1 cellular context compared by ENCODE assay signal in the genomic region with DNA sequence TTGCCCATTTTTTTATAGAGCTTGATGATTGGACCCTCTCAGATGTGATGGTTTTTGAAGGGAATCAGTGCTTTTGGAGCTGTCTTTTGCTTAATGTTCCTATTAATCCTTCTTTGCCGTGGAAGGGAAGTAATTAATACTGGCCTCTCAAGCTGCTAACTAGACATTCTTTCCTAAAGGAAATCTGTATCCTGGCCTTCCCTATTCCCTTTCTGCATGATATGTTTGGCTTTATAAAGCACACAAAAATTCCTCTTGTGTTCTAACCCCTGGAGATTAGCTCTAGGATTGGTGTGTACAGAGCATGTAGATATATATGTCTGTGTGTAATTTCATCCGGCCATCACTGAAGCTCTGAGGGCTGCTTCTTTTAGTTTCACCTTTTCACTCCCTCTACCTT.
TF ChIP-seq lines count a peak whose summit lies in the region.

No MANE protein-coding gene starts in this region.

TF ChIP-seq in GM23338, 12 proteins besides CTCF, POLR2A, EP300 and RAD21:
- TF ChIP-seq, protein P1, sequence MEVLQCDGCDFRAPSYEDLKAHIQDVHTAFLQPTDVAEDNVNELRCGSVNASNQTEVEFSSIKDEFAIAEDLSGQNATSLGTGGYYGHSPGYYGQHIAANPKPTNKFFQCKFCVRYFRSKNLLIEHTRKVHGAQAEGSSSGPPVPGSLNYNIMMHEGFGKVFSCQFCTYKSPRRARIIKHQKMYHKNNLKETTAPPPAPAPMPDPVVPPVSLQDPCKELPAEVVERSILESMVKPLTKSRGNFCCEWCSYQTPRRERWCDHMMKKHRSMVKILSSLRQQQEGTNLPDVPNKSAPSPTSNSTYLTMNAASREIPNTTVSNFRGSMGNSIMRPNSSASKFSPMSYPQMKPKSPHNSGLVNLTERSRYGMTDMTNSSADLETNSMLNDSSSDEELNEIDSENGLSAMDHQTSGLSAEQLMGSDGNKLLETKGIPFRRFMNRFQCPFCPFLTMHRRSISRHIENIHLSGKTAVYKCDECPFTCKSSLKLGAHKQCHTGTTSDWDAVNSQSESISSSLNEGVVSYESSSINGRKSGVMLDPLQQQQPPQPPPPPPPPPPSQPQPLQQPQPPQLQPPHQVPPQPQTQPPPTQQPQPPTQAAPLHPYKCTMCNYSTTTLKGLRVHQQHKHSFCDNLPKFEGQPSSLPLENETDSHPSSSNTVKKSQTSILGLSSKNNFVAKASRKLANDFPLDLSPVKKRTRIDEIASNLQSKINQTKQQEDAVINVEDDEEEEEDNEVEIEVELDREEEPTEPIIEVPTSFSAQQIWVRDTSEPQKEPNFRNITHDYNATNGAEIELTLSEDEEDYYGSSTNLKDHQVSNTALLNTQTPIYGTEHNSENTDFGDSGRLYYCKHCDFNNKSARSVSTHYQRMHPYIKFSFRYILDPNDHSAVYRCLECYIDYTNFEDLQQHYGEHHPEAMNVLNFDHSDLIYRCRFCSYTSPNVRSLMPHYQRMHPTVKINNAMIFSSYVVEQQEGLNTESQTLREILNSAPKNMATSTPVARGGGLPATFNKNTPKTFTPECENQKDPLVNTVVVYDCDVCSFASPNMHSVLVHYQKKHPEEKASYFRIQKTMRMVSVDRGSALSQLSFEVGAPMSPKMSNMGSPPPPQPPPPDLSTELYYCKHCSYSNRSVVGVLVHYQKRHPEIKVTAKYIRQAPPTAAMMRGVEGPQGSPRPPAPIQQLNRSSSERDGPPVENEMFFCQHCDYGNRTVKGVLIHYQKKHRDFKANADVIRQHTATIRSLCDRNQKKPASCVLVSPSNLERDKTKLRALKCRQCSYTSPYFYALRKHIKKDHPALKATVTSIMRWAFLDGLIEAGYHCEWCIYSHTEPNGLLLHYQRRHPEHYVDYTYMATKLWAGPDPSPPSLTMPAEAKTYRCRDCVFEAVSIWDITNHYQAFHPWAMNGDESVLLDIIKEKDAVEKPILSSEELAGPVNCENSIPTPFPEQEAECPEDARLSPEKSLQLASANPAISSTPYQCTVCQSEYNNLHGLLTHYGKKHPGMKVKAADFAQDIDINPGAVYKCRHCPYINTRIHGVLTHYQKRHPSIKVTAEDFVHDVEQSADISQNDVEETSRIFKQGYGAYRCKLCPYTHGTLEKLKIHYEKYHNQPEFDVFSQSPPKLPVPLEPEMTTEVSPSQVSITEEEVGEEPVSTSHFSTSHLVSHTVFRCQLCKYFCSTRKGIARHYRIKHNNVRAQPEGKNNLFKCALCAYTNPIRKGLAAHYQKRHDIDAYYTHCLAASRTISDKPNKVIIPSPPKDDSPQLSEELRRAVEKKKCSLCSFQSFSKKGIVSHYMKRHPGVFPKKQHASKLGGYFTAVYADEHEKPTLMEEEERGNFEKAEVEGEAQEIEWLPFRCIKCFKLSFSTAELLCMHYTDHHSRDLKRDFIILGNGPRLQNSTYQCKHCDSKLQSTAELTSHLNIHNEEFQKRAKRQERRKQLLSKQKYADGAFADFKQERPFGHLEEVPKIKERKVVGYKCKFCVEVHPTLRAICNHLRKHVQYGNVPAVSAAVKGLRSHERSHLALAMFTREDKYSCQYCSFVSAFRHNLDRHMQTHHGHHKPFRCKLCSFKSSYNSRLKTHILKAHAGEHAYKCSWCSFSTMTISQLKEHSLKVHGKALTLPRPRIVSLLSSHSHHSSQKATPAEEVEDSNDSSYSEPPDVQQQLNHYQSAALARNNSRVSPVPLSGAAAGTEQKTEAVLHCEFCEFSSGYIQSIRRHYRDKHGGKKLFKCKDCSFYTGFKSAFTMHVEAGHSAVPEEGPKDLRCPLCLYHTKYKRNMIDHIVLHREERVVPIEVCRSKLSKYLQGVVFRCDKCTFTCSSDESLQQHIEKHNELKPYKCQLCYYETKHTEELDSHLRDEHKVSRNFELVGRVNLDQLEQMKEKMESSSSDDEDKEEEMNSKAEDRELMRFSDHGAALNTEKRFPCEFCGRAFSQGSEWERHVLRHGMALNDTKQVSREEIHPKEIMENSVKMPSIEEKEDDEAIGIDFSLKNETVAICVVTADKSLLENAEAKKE (CRISPR knock-in tag; IDR thresholded peaks at IDR 0.05), result no peak
- TF ChIP-seq STAT1 (IDR thresholded peaks at IDR 0.05; ENCODE audit: unreplicated experiment) (no peak), EZH2phosphoT487 (IDR thresholded peaks at IDR 0.05; ENCODE audit: unreplicated experiment) (no peak), NANOG (IDR thresholded peaks at IDR 0.05; ENCODE audit: borderline replicate concordance) (no peak)
- TF ChIP-seq, protein P2, sequence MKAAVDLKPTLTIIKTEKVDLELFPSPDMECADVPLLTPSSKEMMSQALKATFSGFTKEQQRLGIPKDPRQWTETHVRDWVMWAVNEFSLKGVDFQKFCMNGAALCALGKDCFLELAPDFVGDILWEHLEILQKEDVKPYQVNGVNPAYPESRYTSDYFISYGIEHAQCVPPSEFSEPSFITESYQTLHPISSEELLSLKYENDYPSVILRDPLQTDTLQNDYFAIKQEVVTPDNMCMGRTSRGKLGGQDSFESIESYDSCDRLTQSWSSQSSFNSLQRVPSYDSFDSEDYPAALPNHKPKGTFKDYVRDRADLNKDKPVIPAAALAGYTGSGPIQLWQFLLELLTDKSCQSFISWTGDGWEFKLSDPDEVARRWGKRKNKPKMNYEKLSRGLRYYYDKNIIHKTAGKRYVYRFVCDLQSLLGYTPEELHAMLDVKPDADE (IDR thresholded peaks at IDR 0.05), result no peak
- TF ChIP-seq, protein P3, sequence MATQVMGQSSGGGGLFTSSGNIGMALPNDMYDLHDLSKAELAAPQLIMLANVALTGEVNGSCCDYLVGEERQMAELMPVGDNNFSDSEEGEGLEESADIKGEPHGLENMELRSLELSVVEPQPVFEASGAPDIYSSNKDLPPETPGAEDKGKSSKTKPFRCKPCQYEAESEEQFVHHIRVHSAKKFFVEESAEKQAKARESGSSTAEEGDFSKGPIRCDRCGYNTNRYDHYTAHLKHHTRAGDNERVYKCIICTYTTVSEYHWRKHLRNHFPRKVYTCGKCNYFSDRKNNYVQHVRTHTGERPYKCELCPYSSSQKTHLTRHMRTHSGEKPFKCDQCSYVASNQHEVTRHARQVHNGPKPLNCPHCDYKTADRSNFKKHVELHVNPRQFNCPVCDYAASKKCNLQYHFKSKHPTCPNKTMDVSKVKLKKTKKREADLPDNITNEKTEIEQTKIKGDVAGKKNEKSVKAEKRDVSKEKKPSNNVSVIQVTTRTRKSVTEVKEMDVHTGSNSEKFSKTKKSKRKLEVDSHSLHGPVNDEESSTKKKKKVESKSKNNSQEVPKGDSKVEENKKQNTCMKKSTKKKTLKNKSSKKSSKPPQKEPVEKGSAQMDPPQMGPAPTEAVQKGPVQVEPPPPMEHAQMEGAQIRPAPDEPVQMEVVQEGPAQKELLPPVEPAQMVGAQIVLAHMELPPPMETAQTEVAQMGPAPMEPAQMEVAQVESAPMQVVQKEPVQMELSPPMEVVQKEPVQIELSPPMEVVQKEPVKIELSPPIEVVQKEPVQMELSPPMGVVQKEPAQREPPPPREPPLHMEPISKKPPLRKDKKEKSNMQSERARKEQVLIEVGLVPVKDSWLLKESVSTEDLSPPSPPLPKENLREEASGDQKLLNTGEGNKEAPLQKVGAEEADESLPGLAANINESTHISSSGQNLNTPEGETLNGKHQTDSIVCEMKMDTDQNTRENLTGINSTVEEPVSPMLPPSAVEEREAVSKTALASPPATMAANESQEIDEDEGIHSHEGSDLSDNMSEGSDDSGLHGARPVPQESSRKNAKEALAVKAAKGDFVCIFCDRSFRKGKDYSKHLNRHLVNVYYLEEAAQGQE (IDR thresholded peaks at IDR 0.05; ENCODE audit: unreplicated experiment), result no peak
